ENCODE assay signal across 19 cellular contexts in the genomic region with DNA sequence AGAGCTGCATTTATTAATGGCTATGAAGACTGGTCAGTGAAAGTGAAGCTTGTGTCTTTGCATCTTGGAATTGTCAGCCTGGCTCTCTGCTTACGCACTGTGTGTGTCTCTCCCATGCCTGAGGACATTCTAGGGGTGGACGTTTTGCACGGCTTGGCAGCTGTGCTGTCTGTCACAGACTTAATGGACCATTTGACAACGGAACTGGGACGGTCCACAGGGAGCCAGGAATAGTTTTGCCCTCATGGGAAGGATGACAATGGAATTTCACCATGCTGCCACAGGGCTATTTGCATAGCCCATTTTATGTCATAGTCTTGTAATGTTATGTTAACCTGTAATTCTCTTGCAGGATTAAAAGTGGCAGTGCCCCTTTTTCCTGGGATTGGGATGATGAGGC. TPM values are rescaled to one million over a fixed set of nuclear protein-coding genes. Genes with fewer than 3 reads are reported as not detected.
DNase-seq lines count a peak whose midpoint lies in the region; ATAC-seq, FAIRE-seq and TF ChIP-seq lines count a peak whose summit lies in the region.
"Had no signal": no experiment of that assay in that cellular context is flagged by ENCODE, and none has a peak within 500 bp of the region (broad histone marks: within the 10 kb centered on the region; RNA-seq: fewer than 3 reads in every experiment).

No MANE protein-coding gene starts in this region.

- no peak overlapping the region for H3K9ac ChIP-seq in PC-3 (ENCODE audit: low read length)
- H3K9ac ChIP-seq: GM23248 had no signal

- TF ChIP-seq POLR2A in H54 (IDR thresholded peaks at IDR 0.05; ENCODE audit: low read depth, low read length) = no peak

- FAIRE-seq in H54 (lab: Jason Lieb, UNC) = no peak
- FAIRE-seq: A204.1, GM12878 had no signal

- no peak overlapping the region for H3K27ac ChIP-seq in PC-3 (ENCODE audit: low read length)
- H3K27ac ChIP-seq: C4-2B, GM23248, Peyer's patch had no signal

- DNase-seq in Caki2 (ENCODE audit: low read depth) (peak; percentile 97), PC-3 (peak; percentile 2), kidney tubule cell (ENCODE audit: low spot score) (peak; percentile 81), renal cortical epithelial cell (ENCODE audit: low read depth) (peak; percentile 41), H54 (ENCODE audit: insufficient read length, low spot score) (no peak)
- no peak for DNase-seq in stimulated activated CD4-positive, alpha-beta T cell treated with anti-CD3 and anti-CD28 coated beads, Interleukin-2, amount 100 ng/mL, for 48 hours
- DNase-seq: DMS 273 treated with DMSO at 0.1 percent for 48 hours, DMS79 treated with DMSO at 0.1 percent for 48 hours, GM23248, HCEC 1CT, IMR-90, NCI-H446, Peyer's patch had no signal

- no peak for ATAC-seq in PC-3
- no peak for ATAC-seq in GM18517 (IDR thresholded peaks at IDR 0.05; ENCODE audit: unreplicated experiment)
- ATAC-seq: GM12878 had no signal

- H3K4me2 ChIP-seq in PC-3 (ENCODE audit: low read length) = no peak overlapping the region

- H3K4me3 ChIP-seq in PC-3 (ENCODE audit: low read length) = no peak overlapping the region
- H3K4me3 ChIP-seq: GM12878, GM23248, Peyer's patch had no signal

- H3K9me3 ChIP-seq in PC-3 (ENCODE audit: low read length) = no peaks in the 10 kb centered on the region
- H3K9me3 ChIP-seq: Peyer's patch had no signal

- peaks cover 7% of the 10 kb centered on the region; the same call in 1 of the 2 replicates for H3K4me1 ChIP-seq in PC-3 (ENCODE audit: insufficient read depth, low read length)
- H3K4me1 ChIP-seq: Peyer's patch had no signal

- POLR2A ChIA-PET in PC-3 (lab: Charles Lee; ENCODE audit: unreplicated experiment) = no interaction called here

- no peaks in the 10 kb centered on the region for H3K9me2 ChIP-seq in PC-3 (replicated peaks; ENCODE audit: low read length)

- H3K36me3 ChIP-seq in PC-3 (ENCODE audit: low read depth, low read length) = no peaks in the 10 kb centered on the region
- H3K36me3 ChIP-seq: Peyer's patch had no signal

- intact Hi-C loops in PC-3 (cut with micrococcal nuclease) = no loop called here

- no peak for TF ChIP-seq CTCF in PC-3 (conservative IDR thresholded peaks at IDR 0.05; ENCODE audit: low read depth, low read length)

- in situ Hi-C loops in Caki2 (cut with HindIII; ENCODE audit: low pct_unique_long_range_greater_than_20kb, low sequenced_read_pairs) = no loop called here

- H3K79me2 ChIP-seq in PC-3 (ENCODE audit: low read length) = no peaks in the 10 kb centered on the region

- no peak overlapping the region for H2AFZ ChIP-seq in PC-3 (ENCODE audit: low read length)
- H2AFZ ChIP-seq: GM23248 had no signal

- H3K27me3 ChIP-seq in PC-3 (ENCODE audit: low read length) = peaks cover 4% of the 10 kb centered on the region; the same call in 1 of the 2 replicates
- H3K27me3 ChIP-seq: Peyer's patch had no signal

- BruUV-seq in PC-3 (replicated peaks; lab: Mats Ljungman, UMichigan) = no TSS peak

- CTCF ChIA-PET in PC-3 (lab: Charles Lee) = no interaction called here

- no peaks in the 10 kb centered on the region for H4K20me1 ChIP-seq in PC-3 (ENCODE audit: low read length)

- H3F3A ChIP-seq in PC-3 (ENCODE audit: low read length, unreplicated experiment) = no peaks in the 10 kb centered on the region

RNA-seq across cellular contexts. Expression of gene OR2B6, which starts 44.7 kb away (rescaled TPM):
- total RNA-seq in Caki2 (2014; rRNA removed; shearing (Covaris generic); ENCODE audit: low replicate concordance) = not detected in 2 replicates
- total RNA-seq in PC-3 (2014; rRNA removed) (not detected in 2 replicates), renal cortical epithelial cell (not detected in 2 replicates)
- total RNA-seq: GM23248; IMR-90; MCF 10A; Peyer's patch; T-helper 1 cell treated with Interleukin-12 subunit alpha and Interleukin-12 subunit beta and Interleukin-4 antibody, amounts not matched to agents 30 ng/mL and 1 ng/mL, for 36 hours had no signal

Comparison
In these comparisons a context has a peak if more than half of its experiments do, and no peak if none do; other contexts are left out.
1. DNase-seq: peak in Caki2 (single experiment), PC-3 (single experiment), kidney tubule cell (single experiment) and renal cortical epithelial cell (single experiment); none in stimulated activated CD4-positive, alpha-beta T cell treated with anti-CD3 and anti-CD28 coated beads, Interleukin-2, amount 100 ng/mL, for 48 hours (0 of 2) and H54 (single experiment).